8 cellular contexts compared by ENCODE assay signal in the genomic region with DNA sequence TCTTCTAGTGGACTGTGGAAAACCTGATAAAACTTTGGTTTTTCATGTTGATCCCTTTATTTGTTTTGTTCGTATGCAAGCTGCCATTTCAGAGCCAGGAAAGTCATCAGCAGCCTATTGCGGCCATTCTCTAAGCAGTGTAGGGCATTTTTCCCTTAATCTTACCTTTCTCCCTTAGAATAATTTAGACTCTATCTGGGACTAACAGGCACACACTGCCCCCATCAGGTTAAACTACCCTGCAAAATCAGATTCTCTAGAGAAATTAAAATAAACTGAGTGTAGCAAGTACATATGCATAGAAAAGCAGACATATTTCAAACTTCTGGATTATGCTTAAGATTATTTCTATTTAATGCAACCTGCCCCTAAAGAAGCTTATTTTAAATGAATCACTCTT.
A peak's percentile ranks its signal among the peaks of the same experiment; 100 is the strongest.
DNase-seq lines count a peak whose midpoint lies in the region; FAIRE-seq and TF ChIP-seq lines count a peak whose summit lies in the region.

No MANE protein-coding gene starts in this region.

- H3K27ac Mint-ChIP-seq in immature natural killer cell, result no peak overlapping the region

- H3K9me3 ChIP-seq in WERI-Rb-1 (ENCODE audit: severe bottlenecking) (no peaks in the 10 kb centered on the region), uterus (no peaks in the 10 kb centered on the region)

- H3K27ac ChIP-seq in WERI-Rb-1 (no peak overlapping the region), uterus (peak overlapping the region in 1 of 2 donors; percentile 34)

- H3K4me3 ChIP-seq in WERI-Rb-1 (ENCODE audit: low read depth, low read length) (peak overlapping the region; percentile 19), uterus (peak overlapping the region; percentile 13 to 18)

- H3K4me1 ChIP-seq in uterus, result no peaks in the 10 kb centered on the region

- in situ Hi-C loops in KBM-7 (cut with MboI; ENCODE audit: low pct_unique_long_range_greater_than_20kb, low sequenced_read_pairs), result no loop called here

- H3K27me3 ChIP-seq in WERI-Rb-1 (ENCODE audit: insufficient read depth, low read depth, severe bottlenecking) (no peaks in the 10 kb centered on the region), uterus (no peaks in the 10 kb centered on the region)

- intact Hi-C loops in uterus (cut with DNase I; ENCODE audit: low total_unique reads), result no loop called here

- no peak for TF ChIP-seq POLR2A in uterus (IDR thresholded peaks at IDR 0.05)
- no peak for TF ChIP-seq POLR2A in GM12892 (IDR thresholded peaks at IDR 0.05; ENCODE audit: low read depth, low read length)

- no peaks in the 10 kb centered on the region for H3K4me1 Mint-ChIP-seq in immature natural killer cell

- no peak overlapping the region for H3K4me3 Mint-ChIP-seq in immature natural killer cell

- peaks cover 0 to 4% (median 0%) of the 10 kb centered on the region in 3 donors for H3K27me3 Mint-ChIP-seq in immature natural killer cell (ENCODE audit: low read depth in 3 of 3)

- H3K36me3 Mint-ChIP-seq in immature natural killer cell, result no peaks in the 10 kb centered on the region

- H3K9me3 Mint-ChIP-seq in immature natural killer cell, result peaks cover 0 to 3% (median 0%) of the 10 kb centered on the region in 6 donors

- H3K36me3 ChIP-seq in WERI-Rb-1 (no peaks in the 10 kb centered on the region), uterus (no peaks in the 10 kb centered on the region)

- FAIRE-seq in GM12892 (lab: Jason Lieb, UNC), result no peak

- DNase-seq in AML-193 (lab: John Stamatoyannopoulos, UW) (peak; percentile 49 to 56), KBM-7 (peak; percentile 13), WERI-Rb-1 (peak; percentile 56), iPS-NIHi7 (ENCODE audit: extremely low spot score) (peak; percentile 22), uterus (no peak), immature natural killer cell (no peak), GOT3 (lab: John Stamatoyannopoulos, UW) (no peak), GM12892 (ENCODE audit: insufficient read length) (no peak)

- TF ChIP-seq CTCF in WERI-Rb-1 (IDR thresholded peaks at IDR 0.05; ENCODE audit: low read depth, low read length) (peak; percentile 39), uterus (IDR thresholded peaks at IDR 0.05) (peak; percentile 33 to 52 (median 38))

Comparison
In these comparisons a context has a peak if more than half of its experiments do, and no peak if none do; other contexts are left out.
1. DNase-seq: peak in AML-193 (2 of 2), KBM-7 (single experiment), WERI-Rb-1 (single experiment) and iPS-NIHi7 (single experiment); none in uterus (0 of 2), immature natural killer cell (0 of 3), GOT3 (single experiment) and GM12892 (single experiment).